Comparison of ENCODE assay signal across 9 cellular contexts in the genomic region with DNA sequence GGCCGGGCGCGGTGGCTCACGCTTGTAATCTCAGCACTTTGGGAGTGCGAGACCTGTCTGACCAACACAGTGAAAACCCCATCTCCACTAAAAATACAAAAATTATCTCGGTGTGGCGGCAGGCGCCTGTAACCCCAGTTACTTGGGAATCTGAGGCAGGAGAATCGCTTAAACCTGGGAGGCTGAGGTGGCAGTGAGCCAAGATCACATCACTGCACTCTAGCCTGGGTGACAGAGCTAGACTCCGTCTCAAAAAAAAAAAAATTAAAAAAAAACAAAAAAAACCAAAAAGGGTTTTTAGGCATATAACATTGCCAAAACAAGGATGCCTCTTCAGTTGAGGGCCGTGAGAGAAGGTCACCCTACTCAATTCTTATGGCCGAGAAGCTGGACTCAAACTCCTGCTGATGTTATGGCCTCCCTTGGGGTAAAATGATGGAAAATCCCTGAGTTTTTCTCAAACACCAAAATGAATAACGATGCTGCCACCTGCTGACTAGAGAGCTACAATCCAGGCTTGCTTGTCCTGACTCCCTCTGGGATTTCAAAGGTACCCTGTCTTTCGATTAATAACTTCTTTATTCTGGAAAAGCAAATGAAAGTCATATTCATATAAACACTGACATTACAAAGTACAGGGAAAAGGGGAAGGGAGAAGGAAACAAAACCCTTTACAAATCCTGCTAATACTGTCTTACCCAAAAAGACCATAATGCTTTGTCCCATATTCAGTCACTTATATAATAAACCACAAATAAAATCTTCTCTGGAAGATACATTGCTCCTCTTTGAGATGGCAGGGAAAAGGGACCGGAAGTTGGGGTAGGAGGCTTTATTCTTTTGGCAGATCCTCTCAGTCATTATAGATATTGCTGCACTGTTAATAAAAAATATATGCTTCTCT. TPM values are rescaled to one million over a fixed set of nuclear protein-coding genes. Genes with fewer than 3 reads are reported as not detected.
DNase-seq lines count a peak whose midpoint lies in the region; ATAC-seq and TF ChIP-seq lines count a peak whose summit lies in the region.
"Had no signal": no experiment of that assay in that cellular context is flagged by ENCODE, and none has a peak within 500 bp of the region (broad histone marks: within the 10 kb centered on the region; RNA-seq: fewer than 3 reads in every experiment).

No MANE protein-coding gene starts in this region.

- intact Hi-C loops in dorsolateral prefrontal cortex (cut with DNase I) (loop anchor here (1.0 to 10.0 kb wide), 6 partner anchors 84 to 348 kb away; a partner anchor contains a TSS), uterus (cut with DNase I; ENCODE audit: low total_unique reads) (loop anchor here (5.0 kb wide), 1 partner anchor 85 kb away; no protein-coding TSS in a partner anchor)

- H3K27ac ChIP-seq in dorsolateral prefrontal cortex (peak overlapping the region in 58 of 59 donors; percentile 2 to 96 (median 70)), uterus (peak overlapping the region in 1 of 2 donors; percentile 39)

- no peaks in the 10 kb centered on the region for H3K36me3 ChIP-seq in uterus

- H3K36me3 Mint-ChIP-seq in memory B cell = peaks cover 9% of the 10 kb centered on the region

- H3K27me3 Mint-ChIP-seq in memory B cell = no peaks in the 10 kb centered on the region
- H3K27me3 Mint-ChIP-seq: stimulated activated naive CD8-positive, alpha-beta T cell treated with anti-CD3 and anti-CD28 coated beads, Interleukin-15, amount 100 ng/mL, for 72 hours had no signal

- no peak overlapping the region for H3K4me3 Mint-ChIP-seq in memory B cell
- H3K4me3 Mint-ChIP-seq: stimulated activated naive CD8-positive, alpha-beta T cell treated with anti-CD3 and anti-CD28 coated beads, Interleukin-15, amount 100 ng/mL, for 72 hours had no signal

- H3K4me1 Mint-ChIP-seq in memory B cell = no peaks in the 10 kb centered on the region

- no peaks in the 10 kb centered on the region for H3K27me3 ChIP-seq in dorsolateral prefrontal cortex
- no peaks in the 10 kb centered on the region for H3K27me3 ChIP-seq in uterus

- TF ChIP-seq CTCF in dorsolateral prefrontal cortex (IDR thresholded peaks at IDR 0.05 in 54 of 56, conservative IDR thresholded peaks at IDR 0.05 in 2 of 56; ENCODE audit: low read depth in 1 of 56, partially characterized antibody in 56 of 56) (peak; percentile 38 to 95 (median 83)), uterus (IDR thresholded peaks at IDR 0.05) (peak; percentile 61 to 85 (median 72))

- TF ChIP-seq POLR2A in uterus (IDR thresholded peaks at IDR 0.05) = no peak

- in situ Hi-C loops in KBM-7 (cut with MboI; ENCODE audit: low pct_unique_long_range_greater_than_20kb, low sequenced_read_pairs) (no loop called here), SK-MEL-5 (cut with HindIII; ENCODE audit: low pct_unique_long_range_greater_than_20kb, low sequenced_read_pairs) (loop anchor here (25.0 kb wide), 1 partner anchor 190 kb away; no protein-coding TSS in a partner anchor)

- H3K9me3 ChIP-seq in uterus = no peaks in the 10 kb centered on the region

- H3K9me3 Mint-ChIP-seq in memory B cell = no peaks in the 10 kb centered on the region
- H3K9me3 Mint-ChIP-seq: stimulated activated naive CD8-positive, alpha-beta T cell treated with anti-CD3 and anti-CD28 coated beads, Interleukin-15, amount 100 ng/mL, for 72 hours had no signal

- no peaks in the 10 kb centered on the region for H3K4me1 ChIP-seq in uterus

- no peak overlapping the region for H3K27ac Mint-ChIP-seq in memory B cell

- ATAC-seq in memory B cell (ENCODE audit: low read depth) (peak; percentile 39), GM21737 (IDR thresholded peaks at IDR 0.05; ENCODE audit: unreplicated experiment) (no peak)

- peak overlapping the region in 4 of 59 donors; percentile 7 to 14 (median 12) for H3K4me3 ChIP-seq in dorsolateral prefrontal cortex
- no peak overlapping the region for H3K4me3 ChIP-seq in uterus

- DNase-seq in NCI-H510A treated with DMSO at 0.1 percent for 48 hours (lab: John Stamatoyannopoulos, UW) (peak; percentile 49), NCI-H510A (lab: John Stamatoyannopoulos, UW) (no peak), KBM-7 (peak; percentile 69), SK-MEL-5 (ENCODE audit: low read depth, low spot score) (peak; percentile 87), dorsolateral prefrontal cortex (peak in 6 of 10 donors; percentile 52 to 87 (median 60)), memory B cell (ENCODE audit: low spot score in 2 of 2) (peak in 1 of 2 donors; percentile 14), uterus (peak; percentile 54 to 74)

RNA-seq across cellular contexts. Expression of a gene that starts 10.7 kb away (rescaled TPM):
- not detected in 2 replicates for total RNA-seq in SK-MEL-5 (2014; rRNA removed; shearing (Covaris generic))
- not detected in 2 replicates for polyA plus RNA-seq in SK-MEL-5 (2015; cell fraction: cytosol; rRNA removed)
- not detected in 2 replicates for polyA plus RNA-seq in SK-MEL-5 (2015; cell fraction: nucleus; rRNA removed)
- 1 to 10 TPM in 25 of 120 experiments, under 1 TPM in 57, not detected in 38; 0.20 to 8.9 (median 0.74) TPM for total RNA-seq in dorsolateral prefrontal cortex
- total RNA-seq in uterus = 10 to 100 TPM in 1 of 4 donors, 1 to 10 TPM in 1, not detected in 2; 3.0 to 15.6 TPM

RNA-seq across cellular contexts. Expression of a gene that starts 40.1 kb away (rescaled TPM):
- total RNA-seq in SK-MEL-5 (2014; rRNA removed; shearing (Covaris generic)) = 39.1 and 44.9 TPM in 2 replicates
- polyA plus RNA-seq in SK-MEL-5 (2015; cell fraction: cytosol; rRNA removed) = 21.2 and 23.2 TPM in 2 replicates
- polyA plus RNA-seq in SK-MEL-5 (2015; cell fraction: nucleus; rRNA removed) = 5.6 and 14.9 TPM in 2 replicates
- total RNA-seq in dorsolateral prefrontal cortex = 10 to 100 TPM; 10.2 to 23.1 (median 15.5) TPM
- total RNA-seq in uterus = 10 to 100 TPM in 3 of 4 donors, 1 to 10 TPM in 1; 5.3 to 24.4 (median 13.7) TPM

RNA-seq across cellular contexts. Expression of a gene that starts 45.6 kb away (rescaled TPM):
- total RNA-seq in SK-MEL-5 (2014; rRNA removed; shearing (Covaris generic)) = not detected in 2 replicates
- not detected in 2 replicates for polyA plus RNA-seq in SK-MEL-5 (2015; cell fraction: cytosol; rRNA removed)
- not detected in 2 replicates for polyA plus RNA-seq in SK-MEL-5 (2015; cell fraction: nucleus; rRNA removed)
- total RNA-seq in dorsolateral prefrontal cortex = not detected
- total RNA-seq in uterus = not detected

RNA-seq across cellular contexts. Expression of a gene that starts 49.9 kb away (rescaled TPM):
- total RNA-seq in SK-MEL-5 (2014; rRNA removed; shearing (Covaris generic)) = 13.4 and 22.6 TPM in 2 replicates
- polyA plus RNA-seq in SK-MEL-5 (2015; cell fraction: cytosol; rRNA removed) = 11.5 and 16.7 TPM in 2 replicates
- polyA plus RNA-seq in SK-MEL-5 (2015; cell fraction: nucleus; rRNA removed) = 16.2 and 23.5 TPM in 2 replicates
- total RNA-seq in dorsolateral prefrontal cortex (10 to 100 TPM; 20.5 to 49.2 (median 32.7) TPM), uterus (10 to 100 TPM in 2 of 4 donors, 1 to 10 TPM in 2; 3.8 to 34.9 (median 20.3) TPM)
